In genomic region chr18:71194438-71194837, GRCh38 we compare ENCODE assay signal across 18 cellular contexts.
DNase-seq lines count a peak whose midpoint lies in the region; ATAC-seq and TF ChIP-seq lines count a peak whose summit lies in the region.
"Had no signal": no experiment of that assay in that cellular context is flagged by ENCODE, and none has a peak within 500 bp of the region (broad histone marks: within the 10 kb centered on the region; RNA-seq: fewer than 3 reads in every experiment).

No MANE protein-coding gene starts in this region.

- H3K9me2 ChIP-seq in PC-9 (ENCODE audit: insufficient read depth): no peaks in the 10 kb centered on the region

- no peaks in the 10 kb centered on the region for H3K27me3 Mint-ChIP-seq in natural killer cell (ENCODE audit: low read depth in 2 of 2)
- H3K27me3 Mint-ChIP-seq: CD4-positive, alpha-beta memory T cell; CD4-positive, CD25-positive, alpha-beta regulatory T cell; CD8-positive, alpha-beta memory T cell had no signal

- POLR2A ChIA-PET in PC-9 (lab: Charles Lee; ENCODE audit: unreplicated experiment): no interaction called here
- POLR2A ChIA-PET in GM10248 (lab: Yijun Ruan, JAX): no interaction called here

- H3K27me3 ChIP-seq in PC-9 (ENCODE audit: insufficient read depth, low read depth): no peaks in the 10 kb centered on the region
- H3K27me3 ChIP-seq: BE2C, BLaER1 had no signal

- no peaks in the 10 kb centered on the region for H3K9me3 ChIP-seq in PC-9 (ENCODE audit: insufficient read depth, low read depth)
- H3K9me3 ChIP-seq: BE2C, BLaER1 had no signal

- no peaks in the 10 kb centered on the region for H3K36me3 ChIP-seq in PC-9 (ENCODE audit: low read depth)
- H3K36me3 ChIP-seq: BE2C, BLaER1 had no signal

- no peaks in the 10 kb centered on the region for H3K36me3 Mint-ChIP-seq in natural killer cell
- H3K36me3 Mint-ChIP-seq: CD14-positive monocyte; CD4-positive, alpha-beta memory T cell; CD4-positive, CD25-positive, alpha-beta regulatory T cell; CD8-positive, alpha-beta memory T cell had no signal

- intact Hi-C loops in PC-9 (cut with micrococcal nuclease; ENCODE audit: unreplicated experiment): no loop called here
- intact Hi-C loops in natural killer cell (cut with micrococcal nuclease): no loop called here

- H3K4me3 ChIP-seq in PC-9: no peak overlapping the region
- H3K4me3 ChIP-seq: BLaER1, GM12878 had no signal

- H3K27ac ChIP-seq in PC-9: no peak overlapping the region
- H3K27ac ChIP-seq: BLaER1 had no signal

- no peaks in the 10 kb centered on the region for H3K4me1 Mint-ChIP-seq in natural killer cell
- H3K4me1 Mint-ChIP-seq: CD14-positive monocyte; CD4-positive, alpha-beta memory T cell; CD4-positive, CD25-positive, alpha-beta regulatory T cell; CD8-positive, alpha-beta memory T cell had no signal

- BruUV-seq in PC-9 (replicated peaks; lab: Mats Ljungman, UMichigan): no TSS peak

- TF ChIP-seq CTCF in PC-9 (conservative IDR thresholded peaks at IDR 0.05) (no peak), GM10248 (IDR thresholded peaks at IDR 0.05; ENCODE audit: control extremely low read depth, extremely low read depth, low read depth, missing control alignments) (no peak), natural killer cell (IDR thresholded peaks at IDR 0.05) (no peak)

- no peak overlapping the region for H3K27ac Mint-ChIP-seq in natural killer cell
- H3K27ac Mint-ChIP-seq: CD14-positive monocyte; CD8-positive, alpha-beta memory T cell had no signal

- no peak overlapping the region for H3K4me3 Mint-ChIP-seq in natural killer cell
- H3K4me3 Mint-ChIP-seq: CD14-positive monocyte; CD4-positive, alpha-beta memory T cell; CD4-positive, CD25-positive, alpha-beta regulatory T cell; CD8-positive, alpha-beta memory T cell had no signal

- H3K9me3 Mint-ChIP-seq in natural killer cell: peaks cover 2 to 7% of the 10 kb centered on the region in 2 donors

- DNase-seq in PC-9 (no peak), GM10248 (ENCODE audit: extremely low spot score) (no peak), NCI-H2227 treated with DMSO at 0.1 percent for 48 hours (lab: John Stamatoyannopoulos, UW) (no peak), natural killer cell (no peak)
- DNase-seq: 8988T; ACHN; BE2C; C1 segment of cervical spinal cord; CD4-positive, alpha-beta memory T cell; CD4-positive, CD25-positive, alpha-beta regulatory T cell; CD8-positive, alpha-beta memory T cell; COR-L47; DMS79 treated with DMSO at 0.1 percent for 48 hours; GF-D8 had no signal

- no peaks in the 10 kb centered on the region for H3F3A ChIP-seq in PC-9 (ENCODE audit: insufficient read depth, low read depth)

- no peaks in the 10 kb centered on the region for H3K4me1 ChIP-seq in PC-9 (replicated peaks; ENCODE audit: insufficient read depth)
- H3K4me1 ChIP-seq: BE2C, BLaER1 had no signal

- CTCF ChIA-PET in PC-9 (lab: Charles Lee): no interaction called here
- CTCF ChIA-PET in GM10248 (lab: Yijun Ruan, JAX): interaction anchor here (0.9 kb wide), 1 partner anchor 33 kb away, joined by 3 read pairs; no protein-coding TSS in a partner anchor

- H4K20me1 ChIP-seq in PC-9 (ENCODE audit: insufficient read depth): no peaks in the 10 kb centered on the region
- H4K20me1 ChIP-seq: BLaER1 had no signal

- H2AFZ ChIP-seq in PC-9: peak overlapping the region; percentile 12; the same call in 1 of the 2 replicates

- no peak overlapping the region for H3K4me2 ChIP-seq in PC-9
- H3K4me2 ChIP-seq: BLaER1 had no signal

- ATAC-seq in SK-N-SH treated with all-trans-retinoic acid at 6 μM for 48 hours (peak; percentile 27; the same call in 2 of the 3 replicates), natural killer cell (no peak)
- ATAC-seq: GM12878 had no signal

- H3K79me2 ChIP-seq in PC-9 (ENCODE audit: low read depth): no peaks in the 10 kb centered on the region

TF ChIP-seq in SK-N-SH treated with all-trans-retinoic acid at 6 μM for 48 hours, 23 proteins besides CTCF, POLR2A, EP300 and RAD21:
- TF ChIP-seq CREB5 (CRISPR knock-in tag; IDR thresholded peaks at IDR 0.05; ENCODE audit: low read depth): no peak
- TF ChIP-seq ISL1 (CRISPR knock-in tag; IDR thresholded peaks at IDR 0.05): peak; percentile 80
- peak; percentile 76; the same call in 1 of the 2 replicates for TF ChIP-seq TCF4 (CRISPR knock-in tag; IDR thresholded peaks at IDR 0.05; ENCODE audit: borderline replicate concordance)
